ENCODE assay signal across 1 cellular context in the genomic region with DNA sequence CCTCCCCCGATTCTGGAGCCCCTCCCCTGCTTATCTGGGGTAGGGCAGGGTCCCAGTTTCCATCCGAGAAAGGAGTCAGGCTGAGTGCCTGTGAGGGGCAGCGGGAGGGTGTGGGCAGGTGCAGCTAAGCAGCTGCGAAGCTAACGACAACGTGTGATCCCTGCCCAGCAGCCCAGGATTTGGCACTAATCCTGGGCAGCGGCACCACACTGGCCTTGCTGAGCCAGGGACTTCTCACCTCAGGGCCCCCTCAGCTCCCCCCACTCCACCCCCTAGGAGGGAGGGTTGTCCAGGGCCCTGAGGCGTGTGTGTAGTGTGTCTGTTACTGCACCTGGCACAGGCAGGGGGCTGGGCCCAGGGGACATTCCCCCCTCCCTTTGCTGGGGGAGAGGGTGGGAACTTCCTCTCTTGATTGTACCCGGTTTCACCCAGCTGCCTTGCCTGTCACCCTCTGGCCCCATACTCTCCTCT.
TF ChIP-seq lines count a peak whose summit lies in the region.

No MANE protein-coding gene starts in this region.

TF ChIP-seq in HepG2, 621 proteins besides CTCF, POLR2A, EP300 and RAD21 (continues in another document):
- TF ChIP-seq ZNF350 (CRISPR knock-in tag; IDR thresholded peaks at IDR 0.05; ENCODE audit: borderline replicate concordance, low read depth) (no peak), ZNF264 (CRISPR knock-in tag; IDR thresholded peaks at IDR 0.05) (peak; percentile 93), RARA (CRISPR knock-in tag; IDR thresholded peaks at IDR 0.05) (no peak), ZNF788 (CRISPR knock-in tag; IDR thresholded peaks at IDR 0.05; ENCODE audit: borderline replicate concordance) (peak; percentile 8; the same call in 1 of the 2 replicates), TSC22D2 (CRISPR knock-in tag; IDR thresholded peaks at IDR 0.05; ENCODE audit: borderline replicate concordance) (no peak), EHMT2 (IDR thresholded peaks at IDR 0.05; ENCODE audit: borderline replicate concordance, low read depth, low read length) (no peak), ISL2 (CRISPR knock-in tag; IDR thresholded peaks at IDR 0.05) (no peak), ZNF138 (CRISPR knock-in tag; IDR thresholded peaks at IDR 0.05; ENCODE audit: low read depth) (no peak), CEBPB (IDR thresholded peaks at IDR 0.05; ENCODE audit: borderline replicate concordance, low read depth, low read length) (no peak), ZNF331 (CRISPR knock-in tag; IDR thresholded peaks at IDR 0.05) (no peak), ZNF703 (CRISPR knock-in tag; IDR thresholded peaks at IDR 0.05; ENCODE audit: borderline replicate concordance) (no peak), SRSF9 (IDR thresholded peaks at IDR 0.05; ENCODE audit: borderline replicate concordance, insufficient read depth, low read depth, low read length, poor library complexity, severe bottlenecking) (no peak), ZBTB7A (CRISPR knock-in tag; IDR thresholded peaks at IDR 0.05) (0 out of 2 replicates have a peak, but pooled peaks have one; percentile 36), ESRRA (CRISPR knock-in tag; IDR thresholded peaks at IDR 0.05; ENCODE audit: low read depth) (no peak), ZNF274 (CRISPR knock-in tag; IDR thresholded peaks at IDR 0.05) (0 out of 2 replicates have a peak, but pooled peaks have one; percentile 4), ZFP90 (CRISPR knock-in tag; IDR thresholded peaks at IDR 0.05; ENCODE audit: borderline replicate concordance) (no peak), HNF4A (CRISPR knock-in tag; IDR thresholded peaks at IDR 0.05) (no peak), ZNF335 (CRISPR knock-in tag; IDR thresholded peaks at IDR 0.05) (0 out of 2 replicates have a peak, but pooled peaks have one; percentile 16), ERF (CRISPR knock-in tag; IDR thresholded peaks at IDR 0.05) (0 out of 2 replicates have a peak, but pooled peaks have one; percentile 10), SAFB2 (CRISPR knock-in tag; IDR thresholded peaks at IDR 0.05; ENCODE audit: borderline replicate concordance, low read depth) (no peak), MAZ (IDR thresholded peaks at IDR 0.05; ENCODE audit: borderline replicate concordance, low read depth, low read length) (no peak), MAZ (CRISPR knock-in tag; IDR thresholded peaks at IDR 0.05; ENCODE audit: low read depth) (0 out of 2 replicates have a peak, but pooled peaks have one; percentile 40), ZNF724P (CRISPR knock-in tag; IDR thresholded peaks at IDR 0.05; ENCODE audit: borderline replicate concordance) (0 out of 2 replicates have a peak, but pooled peaks have one; percentile 38), RARG (CRISPR knock-in tag; IDR thresholded peaks at IDR 0.05; ENCODE audit: low read depth) (no peak), FOXC1 (CRISPR knock-in tag; IDR thresholded peaks at IDR 0.05; ENCODE audit: borderline replicate concordance) (no peak), GATAD1 (CRISPR knock-in tag; IDR thresholded peaks at IDR 0.05) (no peak), ZMYM3 (CRISPR knock-in tag; IDR thresholded peaks at IDR 0.05) (peak; percentile 55)
- TF ChIP-seq, protein P1, sequence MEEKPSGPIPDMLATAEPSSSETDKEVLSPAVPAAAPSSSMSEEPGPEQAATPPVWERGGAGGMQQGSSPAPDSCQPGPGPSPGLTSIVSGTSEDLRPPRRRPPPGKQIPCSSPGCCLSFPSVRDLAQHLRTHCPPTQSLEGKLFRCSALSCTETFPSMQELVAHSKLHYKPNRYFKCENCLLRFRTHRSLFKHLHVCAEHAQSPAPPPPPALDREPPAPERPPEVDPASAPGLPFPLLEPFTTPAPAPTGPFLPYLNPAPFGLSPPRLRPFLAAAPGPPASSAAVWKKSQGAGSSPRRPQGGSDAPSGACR (CRISPR knock-in tag; IDR thresholded peaks at IDR 0.05), result 0 out of 2 replicates have a peak, but pooled peaks have one; percentile 43
- TF ChIP-seq, protein P2, sequence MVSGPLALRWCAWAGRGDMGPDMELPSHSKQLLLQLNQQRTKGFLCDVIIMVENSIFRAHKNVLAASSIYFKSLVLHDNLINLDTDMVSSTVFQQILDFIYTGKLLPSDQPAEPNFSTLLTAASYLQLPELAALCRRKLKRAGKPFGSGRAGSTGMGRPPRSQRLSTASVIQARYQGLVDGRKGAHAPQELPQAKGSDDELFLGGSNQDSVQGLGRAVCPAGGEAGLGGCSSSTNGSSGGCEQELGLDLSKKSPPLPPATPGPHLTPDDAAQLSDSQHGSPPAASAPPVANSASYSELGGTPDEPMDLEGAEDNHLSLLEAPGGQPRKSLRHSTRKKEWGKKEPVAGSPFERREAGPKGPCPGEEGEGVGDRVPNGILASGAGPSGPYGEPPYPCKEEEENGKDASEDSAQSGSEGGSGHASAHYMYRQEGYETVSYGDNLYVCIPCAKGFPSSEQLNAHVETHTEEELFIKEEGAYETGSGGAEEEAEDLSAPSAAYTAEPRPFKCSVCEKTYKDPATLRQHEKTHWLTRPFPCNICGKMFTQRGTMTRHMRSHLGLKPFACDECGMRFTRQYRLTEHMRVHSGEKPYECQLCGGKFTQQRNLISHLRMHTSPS (CRISPR knock-in tag; IDR thresholded peaks at IDR 0.05; ENCODE audit: low read depth), result 0 out of 2 replicates have a peak, but pooled peaks have one; percentile 51
- TF ChIP-seq, protein P3, sequence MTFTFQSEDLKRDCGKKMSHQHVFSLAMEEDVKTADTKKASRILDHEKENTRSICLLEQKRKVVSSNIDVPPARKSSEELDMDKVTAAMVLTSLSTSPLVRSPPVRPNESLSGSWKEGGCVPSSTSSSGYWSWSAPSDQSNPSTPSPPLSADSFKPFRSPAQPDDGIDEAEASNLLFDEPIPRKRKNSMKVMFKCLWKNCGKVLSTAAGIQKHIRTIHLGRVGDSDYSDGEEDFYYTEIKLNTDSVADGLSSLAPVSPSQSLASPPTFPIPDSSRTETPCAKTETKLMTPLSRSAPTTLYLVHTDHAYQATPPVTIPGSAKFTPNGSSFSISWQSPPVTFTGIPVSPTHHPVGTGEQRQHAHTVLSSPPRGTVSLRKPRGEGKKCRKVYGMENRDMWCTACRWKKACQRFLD (CRISPR knock-in tag; IDR thresholded peaks at IDR 0.05; ENCODE audit: borderline replicate concordance), result no peak
- TF ChIP-seq, protein P4, sequence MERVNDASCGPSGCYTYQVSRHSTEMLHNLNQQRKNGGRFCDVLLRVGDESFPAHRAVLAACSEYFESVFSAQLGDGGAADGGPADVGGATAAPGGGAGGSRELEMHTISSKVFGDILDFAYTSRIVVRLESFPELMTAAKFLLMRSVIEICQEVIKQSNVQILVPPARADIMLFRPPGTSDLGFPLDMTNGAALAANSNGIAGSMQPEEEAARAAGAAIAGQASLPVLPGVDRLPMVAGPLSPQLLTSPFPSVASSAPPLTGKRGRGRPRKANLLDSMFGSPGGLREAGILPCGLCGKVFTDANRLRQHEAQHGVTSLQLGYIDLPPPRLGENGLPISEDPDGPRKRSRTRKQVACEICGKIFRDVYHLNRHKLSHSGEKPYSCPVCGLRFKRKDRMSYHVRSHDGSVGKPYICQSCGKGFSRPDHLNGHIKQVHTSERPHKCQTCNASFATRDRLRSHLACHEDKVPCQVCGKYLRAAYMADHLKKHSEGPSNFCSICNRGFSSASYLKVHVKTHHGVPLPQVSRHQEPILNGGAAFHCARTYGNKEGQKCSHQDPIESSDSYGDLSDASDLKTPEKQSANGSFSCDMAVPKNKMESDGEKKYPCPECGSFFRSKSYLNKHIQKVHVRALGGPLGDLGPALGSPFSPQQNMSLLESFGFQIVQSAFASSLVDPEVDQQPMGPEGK (CRISPR knock-in tag; IDR thresholded peaks at IDR 0.05), result peak; percentile 80
- TF ChIP-seq, protein P5, sequence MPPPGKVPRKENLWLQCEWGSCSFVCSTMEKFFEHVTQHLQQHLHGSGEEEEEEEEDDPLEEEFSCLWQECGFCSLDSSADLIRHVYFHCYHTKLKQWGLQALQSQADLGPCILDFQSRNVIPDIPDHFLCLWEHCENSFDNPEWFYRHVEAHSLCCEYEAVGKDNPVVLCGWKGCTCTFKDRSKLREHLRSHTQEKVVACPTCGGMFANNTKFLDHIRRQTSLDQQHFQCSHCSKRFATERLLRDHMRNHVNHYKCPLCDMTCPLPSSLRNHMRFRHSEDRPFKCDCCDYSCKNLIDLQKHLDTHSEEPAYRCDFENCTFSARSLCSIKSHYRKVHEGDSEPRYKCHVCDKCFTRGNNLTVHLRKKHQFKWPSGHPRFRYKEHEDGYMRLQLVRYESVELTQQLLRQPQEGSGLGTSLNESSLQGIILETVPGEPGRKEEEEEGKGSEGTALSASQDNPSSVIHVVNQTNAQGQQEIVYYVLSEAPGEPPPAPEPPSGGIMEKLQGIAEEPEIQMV (CRISPR knock-in tag; IDR thresholded peaks at IDR 0.05; ENCODE audit: low read depth), result 0 out of 2 replicates have a peak, but pooled peaks have one; percentile 14
- TF ChIP-seq, protein P6, sequence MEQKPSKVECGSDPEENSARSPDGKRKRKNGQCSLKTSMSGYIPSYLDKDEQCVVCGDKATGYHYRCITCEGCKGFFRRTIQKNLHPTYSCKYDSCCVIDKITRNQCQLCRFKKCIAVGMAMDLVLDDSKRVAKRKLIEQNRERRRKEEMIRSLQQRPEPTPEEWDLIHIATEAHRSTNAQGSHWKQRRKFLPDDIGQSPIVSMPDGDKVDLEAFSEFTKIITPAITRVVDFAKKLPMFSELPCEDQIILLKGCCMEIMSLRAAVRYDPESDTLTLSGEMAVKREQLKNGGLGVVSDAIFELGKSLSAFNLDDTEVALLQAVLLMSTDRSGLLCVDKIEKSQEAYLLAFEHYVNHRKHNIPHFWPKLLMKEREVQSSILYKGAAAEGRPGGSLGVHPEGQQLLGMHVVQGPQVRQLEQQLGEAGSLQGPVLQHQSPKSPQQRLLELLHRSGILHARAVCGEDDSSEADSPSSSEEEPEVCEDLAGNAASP (CRISPR knock-in tag; IDR thresholded peaks at IDR 0.05; ENCODE audit: borderline replicate concordance), result no peak
- TF ChIP-seq, protein P7, sequence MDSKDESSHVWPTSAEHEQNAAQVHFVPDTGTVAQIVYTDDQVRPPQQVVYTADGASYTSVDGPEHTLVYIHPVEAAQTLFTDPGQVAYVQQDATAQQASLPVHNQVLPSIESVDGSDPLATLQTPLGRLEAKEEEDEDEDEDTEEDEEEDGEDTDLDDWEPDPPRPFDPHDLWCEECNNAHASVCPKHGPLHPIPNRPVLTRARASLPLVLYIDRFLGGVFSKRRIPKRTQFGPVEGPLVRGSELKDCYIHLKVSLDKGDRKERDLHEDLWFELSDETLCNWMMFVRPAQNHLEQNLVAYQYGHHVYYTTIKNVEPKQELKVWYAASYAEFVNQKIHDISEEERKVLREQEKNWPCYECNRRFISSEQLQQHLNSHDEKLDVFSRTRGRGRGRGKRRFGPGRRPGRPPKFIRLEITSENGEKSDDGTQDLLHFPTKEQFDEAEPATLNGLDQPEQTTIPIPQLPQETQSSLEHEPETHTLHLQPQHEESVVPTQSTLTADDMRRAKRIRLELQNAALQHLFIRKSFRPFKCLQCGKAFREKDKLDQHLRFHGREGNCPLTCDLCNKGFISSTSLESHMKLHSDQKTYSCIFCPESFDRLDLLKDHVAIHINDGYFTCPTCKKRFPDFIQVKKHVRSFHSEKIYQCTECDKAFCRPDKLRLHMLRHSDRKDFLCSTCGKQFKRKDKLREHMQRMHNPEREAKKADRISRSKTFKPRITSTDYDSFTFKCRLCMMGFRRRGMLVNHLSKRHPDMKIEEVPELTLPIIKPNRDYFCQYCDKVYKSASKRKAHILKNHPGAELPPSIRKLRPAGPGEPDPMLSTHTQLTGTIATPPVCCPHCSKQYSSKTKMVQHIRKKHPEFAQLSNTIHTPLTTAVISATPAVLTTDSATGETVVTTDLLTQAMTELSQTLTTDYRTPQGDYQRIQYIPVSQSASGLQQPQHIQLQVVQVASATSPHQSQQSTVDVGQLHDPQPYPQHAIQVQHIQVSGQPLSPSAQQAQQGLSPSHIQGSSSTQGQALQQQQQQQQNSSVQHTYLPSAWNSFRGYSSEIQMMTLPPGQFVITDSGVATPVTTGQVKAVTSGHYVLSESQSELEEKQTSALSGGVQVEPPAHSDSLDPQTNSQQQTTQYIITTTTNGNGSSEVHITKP (CRISPR knock-in tag; IDR thresholded peaks at IDR 0.05; ENCODE audit: low read depth), result no peak
- TF ChIP-seq, protein P8, sequence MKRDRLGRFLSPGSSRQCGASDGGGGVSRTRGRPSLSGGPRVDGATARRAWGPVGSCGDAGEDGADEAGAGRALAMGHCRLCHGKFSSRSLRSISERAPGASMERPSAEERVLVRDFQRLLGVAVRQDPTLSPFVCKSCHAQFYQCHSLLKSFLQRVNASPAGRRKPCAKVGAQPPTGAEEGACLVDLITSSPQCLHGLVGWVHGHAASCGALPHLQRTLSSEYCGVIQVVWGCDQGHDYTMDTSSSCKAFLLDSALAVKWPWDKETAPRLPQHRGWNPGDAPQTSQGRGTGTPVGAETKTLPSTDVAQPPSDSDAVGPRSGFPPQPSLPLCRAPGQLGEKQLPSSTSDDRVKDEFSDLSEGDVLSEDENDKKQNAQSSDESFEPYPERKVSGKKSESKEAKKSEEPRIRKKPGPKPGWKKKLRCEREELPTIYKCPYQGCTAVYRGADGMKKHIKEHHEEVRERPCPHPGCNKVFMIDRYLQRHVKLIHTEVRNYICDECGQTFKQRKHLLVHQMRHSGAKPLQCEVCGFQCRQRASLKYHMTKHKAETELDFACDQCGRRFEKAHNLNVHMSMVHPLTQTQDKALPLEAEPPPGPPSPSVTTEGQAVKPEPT (CRISPR knock-in tag; IDR thresholded peaks at IDR 0.05; ENCODE audit: low read depth), result 0 out of 2 replicates have a peak, but pooled peaks have one; percentile 12
- TF ChIP-seq, protein P9, sequence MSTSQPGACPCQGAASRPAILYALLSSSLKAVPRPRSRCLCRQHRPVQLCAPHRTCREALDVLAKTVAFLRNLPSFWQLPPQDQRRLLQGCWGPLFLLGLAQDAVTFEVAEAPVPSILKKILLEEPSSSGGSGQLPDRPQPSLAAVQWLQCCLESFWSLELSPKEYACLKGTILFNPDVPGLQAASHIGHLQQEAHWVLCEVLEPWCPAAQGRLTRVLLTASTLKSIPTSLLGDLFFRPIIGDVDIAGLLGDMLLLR (CRISPR knock-in tag; IDR thresholded peaks at IDR 0.05), result no peak
